In the genomic region with DNA sequence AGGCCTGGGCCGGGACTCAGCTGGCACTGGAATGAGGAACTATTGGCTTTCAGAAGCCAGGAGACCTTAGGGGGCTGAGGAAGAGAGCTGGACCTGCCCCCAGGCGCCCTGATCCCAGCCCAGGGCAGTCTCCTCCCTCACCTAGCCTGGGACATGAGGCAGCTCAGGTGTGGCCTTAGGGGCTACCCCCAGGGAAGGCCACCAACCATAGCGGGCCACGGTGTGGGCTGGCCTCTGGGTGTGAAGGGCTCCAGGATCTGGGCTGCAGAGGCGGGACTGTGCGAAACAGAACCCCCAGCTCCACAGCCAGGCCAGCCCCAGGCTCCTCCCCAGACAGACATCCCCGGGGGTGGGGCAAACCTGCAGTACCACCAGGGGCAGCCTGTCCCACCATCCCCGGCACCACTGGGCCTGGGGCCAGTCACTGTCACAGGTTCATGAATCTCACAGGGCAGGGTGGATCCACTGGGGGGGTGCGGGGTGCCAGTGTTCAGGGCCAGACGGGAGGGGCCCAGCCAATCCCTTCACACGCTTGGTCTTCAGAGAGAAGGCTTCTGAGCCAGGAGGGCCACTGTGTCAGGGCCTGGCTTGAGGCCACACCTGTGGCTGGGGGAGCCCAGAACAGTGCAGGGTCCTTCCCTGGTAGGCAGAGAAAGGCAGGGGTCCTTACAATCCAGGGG, we compare ENCODE assay signal across 6 cellular contexts. TPM values are rescaled to one million over a fixed set of nuclear protein-coding genes. Genes with fewer than 3 reads are reported as not detected.
A peak's percentile ranks its signal among the peaks of the same experiment; 100 is the strongest.
DNase-seq lines count a peak whose midpoint lies in the region; ATAC-seq and TF ChIP-seq lines count a peak whose summit lies in the region.

No MANE protein-coding gene starts in this region.

- H3K4me3 ChIP-seq in IMR-90 (ENCODE audit: insufficient read depth, low read depth, low read length) (no peak overlapping the region), dorsolateral prefrontal cortex (peak overlapping the region in 26 of 59 donors; percentile 4 to 90 (median 20)), psoas muscle (peak overlapping the region; percentile 48)

- H4K91ac ChIP-seq in IMR-90 (ENCODE audit: insufficient read depth, low read depth, low read length) = peak overlapping the region; percentile 68

- TF ChIP-seq CTCF in IMR-90 (conservative IDR thresholded peaks at IDR 0.05; ENCODE audit: low read depth, low read length) (no peak; the same call in 1 of the 2 replicates), dorsolateral prefrontal cortex (IDR thresholded peaks at IDR 0.05 in 54 of 56, conservative IDR thresholded peaks at IDR 0.05 in 2 of 56; ENCODE audit: low read depth in 1 of 56, partially characterized antibody in 56 of 56) (no peak), psoas muscle (IDR thresholded peaks at IDR 0.05) (no peak)

- intact Hi-C loops in IMR-90 (cut with micrococcal nuclease) = no loop called here
- intact Hi-C loops in dorsolateral prefrontal cortex (cut with DNase I) = no loop called here
- intact Hi-C loops in psoas muscle (cut with DNase I) = loop anchor here in 1 of 2 donors (2.0 kb wide), 1 partner anchor 53 kb away; a partner anchor contains a TSS

- H3K36me3 ChIP-seq in IMR-90 (ENCODE audit: control insufficient read depth, insufficient read depth, low read length) (peaks cover 24% of the 10 kb centered on the region; the same call in 1 of the 2 replicates), psoas muscle (ENCODE audit: insufficient read depth in 1 of 2, low read depth in 1 of 2) (no peaks in the 10 kb centered on the region)

- no peak overlapping the region for H3K56ac ChIP-seq in IMR-90 (ENCODE audit: extremely low read depth, insufficient read depth, low read length)

- H3K27ac ChIP-seq in IMR-90 (ENCODE audit: insufficient read depth, low read length) (peak overlapping the region; percentile 96), dorsolateral prefrontal cortex (peak overlapping the region in 58 of 59 donors; percentile 29 to 97 (median 87)), psoas muscle (peak overlapping the region; percentile 83)

- peak overlapping the region; percentile 44 to 67; a peak in 2 of 4 replicates for H4K8ac ChIP-seq in IMR-90 (ENCODE audit: low read depth in 2 of 2, low read length in 2 of 2)

- dilution Hi-C loops in IMR-90 (cut with HindIII; ENCODE audit: low sequenced_read_pairs, unreplicated experiment) = no loop called here

- TF ChIP-seq POLR2A in IMR-90 (IDR thresholded peaks at IDR 0.05; ENCODE audit: low read depth, low read length) = no peak

- peaks cover 0 to 44% of the 10 kb centered on the region in 2 experiments; a peak in 2 of 4 replicates for H3K79me1 ChIP-seq in IMR-90 (ENCODE audit: low read depth in 1 of 2, low read length in 2 of 2)

- peak overlapping the region; percentile 26 for H2BK120ac ChIP-seq in IMR-90 (ENCODE audit: low read depth, low read length)

- no peak for TF ChIP-seq RAD21 in IMR-90 (IDR thresholded peaks at IDR 0.05; ENCODE audit: low read length)

- H3K18ac ChIP-seq in IMR-90 (ENCODE audit: low read depth, low read length) = peak overlapping the region; percentile 68

- peak overlapping the region; percentile 68; the same call in 1 of the 2 replicates for H3K9ac ChIP-seq in IMR-90 (ENCODE audit: low read depth, low read length)

- H3K27me3 ChIP-seq in IMR-90 (ENCODE audit: control insufficient read depth, insufficient read depth, low read length) (no peaks in the 10 kb centered on the region), dorsolateral prefrontal cortex (peaks cover 0 to 3% (median 0%) of the 10 kb centered on the region in 45 donors), psoas muscle (ENCODE audit: insufficient read depth in 3 of 3, low read length in 2 of 3) (peaks cover 0 to 9% (median 0%) of the 10 kb centered on the region in 3 donors)

- H2AK5ac ChIP-seq in IMR-90 (ENCODE audit: low read depth, low read length) = peak overlapping the region; percentile 80

- no peak overlapping the region for H2AFZ ChIP-seq in IMR-90 (replicated peaks; ENCODE audit: low read length, poor library complexity)

- H3K23ac ChIP-seq in IMR-90 (ENCODE audit: low read depth, low read length) = peak overlapping the region; percentile 72; the same call in 1 of the 2 replicates

- H4K20me1 ChIP-seq in IMR-90 (ENCODE audit: insufficient read depth, low read length) = peaks cover 69% of the 10 kb centered on the region

- 0 out of 3 replicates have a peak overlapping the region, but pooled peaks have one; percentile 49 for H2BK15ac ChIP-seq in IMR-90 (ENCODE audit: low read depth, low read length)

- H3K4ac ChIP-seq in IMR-90 (ENCODE audit: low read depth, low read length) = peak overlapping the region; percentile 89

- H4K5ac ChIP-seq in IMR-90 (ENCODE audit: low read depth, low read length) = peak overlapping the region; percentile 48; the same call in 1 of the 2 replicates

- peak overlapping the region; percentile 33; the same call in 1 of the 2 replicates for H2BK20ac ChIP-seq in IMR-90 (ENCODE audit: low read depth, low read length)

- peak overlapping the region; percentile 65 for H3K4me2 ChIP-seq in IMR-90 (ENCODE audit: low read depth, low read length)

- no peak for DNase-seq in IMR-90
- peak in 2 of 10 donors; percentile 47 to 54 for DNase-seq in dorsolateral prefrontal cortex
- DNase-seq in psoas muscle = peak in 1 of 2 donors; percentile 59
- DNase-seq in stimulated activated naive CD8-positive, alpha-beta T cell treated with anti-CD3 and anti-CD28 coated beads, Interleukin-15, Interleukin-2, amounts not matched to agents 100 U/mL and 50 U/mL, for 24 hours = no peak
- DNase-seq in activated naive CD4-positive, alpha-beta T cell (lab: John Stamatoyannopoulos, UW) = no peak

- H3K9me1 ChIP-seq in IMR-90 (ENCODE audit: insufficient read depth, low read length) = peaks cover 22% of the 10 kb centered on the region

- ATAC-seq in IMR-90 (ENCODE audit: low read depth) = no peak
- ATAC-seq in psoas muscle = peak in 1 of 4 donors; percentile 37
- ATAC-seq in stimulated activated naive CD8-positive, alpha-beta T cell treated with anti-CD3 and anti-CD28 coated beads, Interleukin-15, Interleukin-2, amounts not matched to agents 100 U/mL and 50 U/mL, for 24 hours = no peak
- ATAC-seq in HG03439 (IDR thresholded peaks at IDR 0.05; ENCODE audit: unreplicated experiment) = no peak

- peak overlapping the region; percentile 94 for H2AK9ac ChIP-seq in IMR-90 (replicated peaks; ENCODE audit: low read depth, low read length, poor library complexity)

- BruUV-seq in IMR-90 (replicated peaks; lab: Mats Ljungman, UMichigan) = no TSS peak

- POLR2A ChIA-PET in IMR-90 (lab: Charles Lee; ENCODE audit: unreplicated experiment) = no interaction called here

- WGBS in IMR-90 (ENCODE audit: extremely low coverage in 2 of 2, insufficient read length in 1 of 2), 2 experiments = 55% methylated on average over 4 of the region's 11 CpGs; no CpG with 5 or more reads in 1 of the 2 experiments
- WGBS in psoas muscle, 3 donors = 46 to 59% (median 54%) methylated on average over 11 of the region's 11 CpGs

- peaks cover 72% of the 10 kb centered on the region for H3K4me1 ChIP-seq in IMR-90 (ENCODE audit: control insufficient read depth, insufficient read depth, low read length)
- H3K4me1 ChIP-seq in psoas muscle = peaks cover 46% of the 10 kb centered on the region

- H3K9me3 ChIP-seq in IMR-90 (ENCODE audit: control insufficient read depth, insufficient read depth, low read length) = no peaks in the 10 kb centered on the region
- H3K9me3 ChIP-seq in psoas muscle = no peaks in the 10 kb centered on the region

- CTCF ChIA-PET in IMR-90 (lab: Yijun Ruan, JAX) = no interaction called here

- H3K14ac ChIP-seq in IMR-90 (replicated peaks; ENCODE audit: low read depth, low read length) = peak overlapping the region; percentile 49; the same call in 1 of the 2 replicates

- peak overlapping the region; percentile 91 for H2BK5ac ChIP-seq in IMR-90 (ENCODE audit: low read depth, low read length, poor library complexity, severe bottlenecking)

- in situ Hi-C loops in IMR-90 (cut with MboI; ENCODE audit: low sequenced_read_pairs) = no loop called here

RNA-seq across cellular contexts. Expression of a gene that starts 3.5 kb away (rescaled TPM):
- 73.1 and 84.7 TPM in 2 replicates for total RNA-seq in IMR-90 (2012; rRNA removed)
- 202 and 220 TPM in 2 replicates for polyA plus RNA-seq in IMR-90 (2012; rRNA removed)
- polyA plus RNA-seq in IMR-90 (2012; cell fraction: cytosol; rRNA removed) = 120 and 220 TPM in 2 replicates
- 452 and 943 TPM in 2 replicates for polyA plus RNA-seq in IMR-90 (2012; cell fraction: nucleus; rRNA removed; ENCODE audit: low replicate concordance)
- 100 to 1,000 TPM in 7 of 120 experiments, 10 to 100 TPM in 113; 45.2 to 131 (median 74.5) TPM for total RNA-seq in dorsolateral prefrontal cortex
- 10 to 100 TPM; 13.6 to 43.7 (median 15.0) TPM for total RNA-seq in psoas muscle
- 10 to 100 TPM in 1 of 3 donors, 1 to 10 TPM in 2; 3.9 to 11.6 (median 5.8) TPM for polyA plus RNA-seq in psoas muscle

RNA-seq across cellular contexts. Expression of a gene that starts 22.8 kb away (rescaled TPM):
- total RNA-seq in IMR-90 (2012; rRNA removed) (0.36 and 0.56 TPM in 2 replicates), dorsolateral prefrontal cortex (10 to 100 TPM; 12.7 to 56.5 (median 38.0) TPM), psoas muscle (1 to 10 TPM in 2 of 4 donors, under 1 TPM in 2; 0.57 to 1.6 (median 0.94) TPM)
- polyA plus RNA-seq in IMR-90 (2012; rRNA removed) (4.9 and 5.3 TPM in 2 replicates), psoas muscle (under 1 TPM; 0.46 to 0.93 (median 0.81) TPM)
- polyA plus RNA-seq in IMR-90 (2012; cell fraction: cytosol; rRNA removed) = 3.0 and 4.6 TPM in 2 replicates
- 15.5 and 36.4 TPM in 2 replicates for polyA plus RNA-seq in IMR-90 (2012; cell fraction: nucleus; rRNA removed; ENCODE audit: low replicate concordance)

RNA-seq across cellular contexts. Expression of a gene that starts 33.8 kb away (rescaled TPM):
- 7.5 and 8.1 TPM in 2 replicates for total RNA-seq in IMR-90 (2012; rRNA removed)
- 14.4 and 16.6 TPM in 2 replicates for polyA plus RNA-seq in IMR-90 (2012; rRNA removed)
- polyA plus RNA-seq in IMR-90 (2012; cell fraction: cytosol; rRNA removed) = 11.1 and 14.2 TPM in 2 replicates
- polyA plus RNA-seq in IMR-90 (2012; cell fraction: nucleus; rRNA removed; ENCODE audit: low replicate concordance) = 42.0 and 90.5 TPM in 2 replicates
- total RNA-seq in dorsolateral prefrontal cortex = 10 to 100 TPM; 25.8 to 78.7 (median 55.8) TPM
- total RNA-seq in psoas muscle = 1 to 10 TPM; 4.4 to 6.3 (median 5.4) TPM
- 1 to 10 TPM; 1.7 to 5.3 (median 4.0) TPM for polyA plus RNA-seq in psoas muscle

RNA-seq across cellular contexts. Expression of a gene that starts 39.1 kb away (rescaled TPM):
- total RNA-seq in IMR-90 (2012; rRNA removed) = 49.4 and 51.6 TPM in 2 replicates
- polyA plus RNA-seq in IMR-90 (2012; rRNA removed) = 46.9 and 49.2 TPM in 2 replicates
- 42.4 and 51.0 TPM in 2 replicates for polyA plus RNA-seq in IMR-90 (2012; cell fraction: cytosol; rRNA removed)
- 130 and 243 TPM in 2 replicates for polyA plus RNA-seq in IMR-90 (2012; cell fraction: nucleus; rRNA removed; ENCODE audit: low replicate concordance)
- 100 to 1,000 TPM in 10 of 120 experiments, 10 to 100 TPM in 110; 66.5 to 112 (median 82.2) TPM for total RNA-seq in dorsolateral prefrontal cortex
- 10 to 100 TPM; 36.6 to 48.2 (median 42.5) TPM for total RNA-seq in psoas muscle
- polyA plus RNA-seq in psoas muscle = 10 to 100 TPM; 31.6 to 43.7 (median 32.1) TPM

RNA-seq across cellular contexts. Expression of a gene that starts 42.5 kb away (rescaled TPM):
- 35.6 and 41.0 TPM in 2 replicates for total RNA-seq in IMR-90 (2012; rRNA removed)
- 56.3 and 59.9 TPM in 2 replicates for polyA plus RNA-seq in IMR-90 (2012; rRNA removed)
- polyA plus RNA-seq in IMR-90 (2012; cell fraction: cytosol; rRNA removed) = 42.8 and 49.5 TPM in 2 replicates
- polyA plus RNA-seq in IMR-90 (2012; cell fraction: nucleus; rRNA removed; ENCODE audit: low replicate concordance) = 269 and 452 TPM in 2 replicates
- 10 to 100 TPM; 21.8 to 70.3 (median 34.7) TPM for total RNA-seq in dorsolateral prefrontal cortex
- total RNA-seq in psoas muscle = 100 to 1,000 TPM; 107 to 178 (median 145) TPM
- 100 to 1,000 TPM in 2 of 3 donors, 10 to 100 TPM in 1; 57.4 to 148 (median 131) TPM for polyA plus RNA-seq in psoas muscle
